Comparison of ENCODE assay signal across 18 cellular contexts in genomic region chr11:69770525-69770924, GRCh38. TPM values are rescaled to one million over a fixed set of nuclear protein-coding genes. Genes with fewer than 3 reads are reported as not detected.
DNase-seq lines count a peak whose midpoint lies in the region; TF ChIP-seq lines count a peak whose summit lies in the region.
"Had no signal": no experiment of that assay in that cellular context is flagged by ENCODE, and none has a peak within 500 bp of the region (broad histone marks: within the 10 kb centered on the region; RNA-seq: fewer than 3 reads in every experiment).

No MANE protein-coding gene starts in this region.

- H3K4ac ChIP-seq in H9 (ENCODE audit: low read depth, low read length): no peak overlapping the region

- H3K4me1 Mint-ChIP-seq in H9 (peaks cover 29 to 38% of the 10 kb centered on the region in 2 experiments), neural progenitor cell (peaks cover 5% of the 10 kb centered on the region)
- no peaks in the 10 kb centered on the region for H3K4me1 Mint-ChIP-seq in activated CD4-positive, alpha-beta memory T cell treated with anti-CD3 and anti-CD28 coated beads, Interleukin-2, amount 10 ng/mL, durations not matched to agents 7 days and 5 days

- H2BK5ac ChIP-seq in H9 (ENCODE audit: insufficient read length, low read length): no peak overlapping the region

- TF ChIP-seq CTCF in H9 (conservative IDR thresholded peaks at IDR 0.05) (peak; percentile 42; the same call in 2 of the 3 replicates), fibroblast of villous mesenchyme (IDR thresholded peaks at IDR 0.05; ENCODE audit: insufficient read depth, low read depth, low read length) (peak; percentile 6), neural progenitor cell (IDR thresholded peaks at IDR 0.05) (peak; percentile 30)

- H3K56ac ChIP-seq in H9 (ENCODE audit: insufficient read length, low read depth, low read length): no peak overlapping the region

- no peak overlapping the region for H2AK5ac ChIP-seq in H9 (ENCODE audit: insufficient read length, low read length)

- POLR2A ChIA-PET in activated CD4-positive, alpha-beta memory T cell treated with anti-CD3 and anti-CD28 coated beads, Interleukin-2, amount 10 ng/mL, durations not matched to agents 7 days and 5 days (lab: Charles Lee): no interaction called here

- H3K36me3 Mint-ChIP-seq in H9 (ENCODE audit: insufficient read depth in 1 of 3, low read depth in 3 of 3): peaks cover 0 to 5% (median 0%) of the 10 kb centered on the region in 3 experiments; a peak in 2 of 7 replicates
- no peaks in the 10 kb centered on the region for H3K36me3 Mint-ChIP-seq in neural progenitor cell
- H3K36me3 Mint-ChIP-seq in activated CD4-positive, alpha-beta memory T cell treated with anti-CD3 and anti-CD28 coated beads, Interleukin-2, amount 10 ng/mL, durations not matched to agents 7 days and 5 days (ENCODE audit: low read depth): no peaks in the 10 kb centered on the region
- H3K36me3 Mint-ChIP-seq: CD8-positive, alpha-beta T cell had no signal

- H4K20me1 ChIP-seq in H9 (ENCODE audit: control insufficient read depth, insufficient read depth, insufficient read length) (no peaks in the 10 kb centered on the region), neural progenitor cell (ENCODE audit: low read depth) (peaks cover 13% of the 10 kb centered on the region), GM23248 (ENCODE audit: insufficient read depth) (no peaks in the 10 kb centered on the region)

- H3K14ac ChIP-seq in H9 (ENCODE audit: insufficient read depth, low read length): no peak overlapping the region

- no peak overlapping the region for H3K9ac ChIP-seq in H9 (ENCODE audit: extremely low read depth, insufficient read length, low read length)
- no peak overlapping the region for H3K9ac ChIP-seq in neural progenitor cell
- no peak overlapping the region for H3K9ac ChIP-seq in GM23248
- H3K9ac ChIP-seq: BLaER1 treated with 17β-estradiol and CSF1 and Interleukin-3, amounts not matched to agents 10 nM and 100 nM; KMS-11 had no signal

- H3K18ac ChIP-seq in H9 (ENCODE audit: insufficient read length, low read depth, low read length): no peak overlapping the region

- H3K79me2 ChIP-seq in H9 (ENCODE audit: insufficient read depth, low read length) (no peaks in the 10 kb centered on the region), neural progenitor cell (ENCODE audit: low read depth) (no peaks in the 10 kb centered on the region), GM23248 (ENCODE audit: insufficient read depth) (no peaks in the 10 kb centered on the region)

- no peaks in the 10 kb centered on the region for H3K9me2 ChIP-seq in GM23248 (ENCODE audit: insufficient read depth)

- H2BK120ac ChIP-seq in H9 (ENCODE audit: low read depth, low read length, poor library complexity, severe bottlenecking): no peak overlapping the region

- H2AFZ ChIP-seq in H9 (ENCODE audit: low read length) (no peak overlapping the region), neural progenitor cell (replicated peaks) (no peak overlapping the region), GM23248 (no peak overlapping the region)
- H2AFZ ChIP-seq: PC-9 had no signal

- H3K23ac ChIP-seq in H9 (ENCODE audit: insufficient read length, low read depth, low read length): no peak overlapping the region

- H3K9me3 Mint-ChIP-seq in H9 (peaks cover 3 to 10% of the 10 kb centered on the region in 2 experiments; a peak in 2 of 5 replicates), neural progenitor cell (no peaks in the 10 kb centered on the region)
- no peaks in the 10 kb centered on the region for H3K9me3 Mint-ChIP-seq in activated CD4-positive, alpha-beta memory T cell treated with anti-CD3 and anti-CD28 coated beads, Interleukin-2, amount 10 ng/mL, durations not matched to agents 7 days and 5 days
- H3K9me3 Mint-ChIP-seq: CD8-positive, alpha-beta T cell had no signal

- CTCF ChIA-PET in activated CD4-positive, alpha-beta memory T cell treated with anti-CD3 and anti-CD28 coated beads, Interleukin-2, amount 10 ng/mL, durations not matched to agents 7 days and 5 days (lab: Charles Lee): no interaction called here

- H4K8ac ChIP-seq in H9 (replicated peaks; ENCODE audit: insufficient read length, low read depth, low read length): no peak overlapping the region

- H4K5ac ChIP-seq in H9 (ENCODE audit: insufficient read length, low read depth, low read length): no peak overlapping the region

- H3K4me2 ChIP-seq in H9 (ENCODE audit: insufficient read depth, insufficient read length, low read length) (no peak overlapping the region), neural progenitor cell (peak overlapping the region; percentile 43), GM23248 (ENCODE audit: unreplicated experiment) (no peak overlapping the region)
- H3K4me2 ChIP-seq: A549; BLaER1 treated with 17β-estradiol and CSF1 and Interleukin-3, amounts not matched to agents 10 nM and 100 nM; KMS-11; PC-9 had no signal

- H3K9me3 ChIP-seq in H9 (ENCODE audit: control insufficient read depth, low read depth, low read length) (no peaks in the 10 kb centered on the region), neural progenitor cell (ENCODE audit: low read depth) (no peaks in the 10 kb centered on the region), GM23248 (ENCODE audit: low read depth) (no peaks in the 10 kb centered on the region)
- H3K9me3 ChIP-seq: A549; BLaER1 treated with 17β-estradiol and CSF1 and Interleukin-3, amounts not matched to agents 10 nM and 100 nM had no signal

- in situ Hi-C loops in GM23248 (cut with MboI): no loop called here

- no peaks in the 10 kb centered on the region for H3K79me1 ChIP-seq in H9 (ENCODE audit: insufficient read depth, low read depth, low read length, poor library complexity, severe bottlenecking)

- no peak overlapping the region for H2BK15ac ChIP-seq in H9 (ENCODE audit: low read depth, low read length)

- no peak overlapping the region for H4K91ac ChIP-seq in H9 (ENCODE audit: insufficient read length, low read depth, low read length)

- peaks cover 4% of the 10 kb centered on the region for H3K23me2 ChIP-seq in H9 (ENCODE audit: insufficient read length, low read depth, low read length, poor library complexity, severe bottlenecking)

- H3K4me3 Mint-ChIP-seq in H9 (no peak overlapping the region), neural progenitor cell (no peak overlapping the region)
- no peak overlapping the region for H3K4me3 Mint-ChIP-seq in activated CD4-positive, alpha-beta memory T cell treated with anti-CD3 and anti-CD28 coated beads, Interleukin-2, amount 10 ng/mL, durations not matched to agents 7 days and 5 days
- H3K4me3 Mint-ChIP-seq: CD8-positive, alpha-beta T cell had no signal

- H3K4me3 ChIP-seq in fibroblast of villous mesenchyme (ENCODE audit: low read depth, low read length) (no peak overlapping the region), neural progenitor cell (no peak overlapping the region), GM23248 (no peak overlapping the region)
- H3K4me3 ChIP-seq: A549; BLaER1 treated with 17β-estradiol and CSF1 and Interleukin-3, amounts not matched to agents 10 nM and 100 nM; PC-9 had no signal

- no peak overlapping the region for H2BK20ac ChIP-seq in H9 (ENCODE audit: low read depth, low read length, poor library complexity, severe bottlenecking)

- peaks cover 40% of the 10 kb centered on the region for H3K27me3 Mint-ChIP-seq in H9 (ENCODE audit: low read depth)
- H3K27me3 Mint-ChIP-seq in neural progenitor cell (ENCODE audit: insufficient read depth, low read depth): peaks cover 41% of the 10 kb centered on the region
- peaks cover 31% of the 10 kb centered on the region for H3K27me3 Mint-ChIP-seq in activated CD4-positive, alpha-beta memory T cell treated with anti-CD3 and anti-CD28 coated beads, Interleukin-2, amount 10 ng/mL, durations not matched to agents 7 days and 5 days

- H3F3A ChIP-seq in neural progenitor cell (ENCODE audit: low read depth) (peaks cover 29% of the 10 kb centered on the region), GM23248 (ENCODE audit: insufficient read depth) (no peaks in the 10 kb centered on the region)

- H3K27ac ChIP-seq in H9 (ENCODE audit: insufficient read length, low read depth, low read length): no peak overlapping the region
- H3K27ac ChIP-seq in neural progenitor cell: no peak overlapping the region
- H3K27ac ChIP-seq in GM23248: no peak overlapping the region
- H3K27ac ChIP-seq: A549; BLaER1 treated with 17β-estradiol and CSF1 and Interleukin-3, amounts not matched to agents 10 nM and 100 nM; KMS-11; PC-9 had no signal

- H3T11ph ChIP-seq in H9 (ENCODE audit: low read length): no peak overlapping the region

- H2BK12ac ChIP-seq in H9 (ENCODE audit: insufficient read length, low read depth, low read length): no peak overlapping the region

- WGBS in H9 (ENCODE audit: extremely low coverage, insufficient read length, low lambda C conversion rate): no CpG with 5 or more reads among the region's 5 CpGs
- WGBS in GM23248 (ENCODE audit: low coverage in 1 of 2, low lambda C conversion rate in 2 of 2, missing lambda C conversion rate in 2 of 2), 2 experiments: 7 to 8% methylated on average over 5 of the region's 5 CpGs

- H3K27ac Mint-ChIP-seq in H9 (0 out of 7 replicates have a peak overlapping the region, but pooled peaks of 1 of the 3 experiments have one; percentile 79), neural progenitor cell (no peak overlapping the region)
- H3K27ac Mint-ChIP-seq in activated CD4-positive, alpha-beta memory T cell treated with anti-CD3 and anti-CD28 coated beads, Interleukin-2, amount 10 ng/mL, durations not matched to agents 7 days and 5 days: no peak overlapping the region
- H3K27ac Mint-ChIP-seq: CD8-positive, alpha-beta T cell had no signal

- H3K4me1 ChIP-seq in H9 (ENCODE audit: insufficient read depth, low read length): peaks cover 13% of the 10 kb centered on the region; the same call in 1 of the 2 replicates
- H3K4me1 ChIP-seq in neural progenitor cell: peaks cover 54% of the 10 kb centered on the region
- no peaks in the 10 kb centered on the region for H3K4me1 ChIP-seq in GM23248 (ENCODE audit: insufficient read depth)

- H3K27me3 ChIP-seq in H9 (ENCODE audit: insufficient read depth, low read length) (peaks cover 14% of the 10 kb centered on the region), neural progenitor cell (peaks cover 47% of the 10 kb centered on the region), GM23248 (replicated peaks; ENCODE audit: insufficient read depth) (peaks cover 46% of the 10 kb centered on the region)

- DNase-seq in H9: no peak
- DNase-seq in OCI-M1 (lab: John Stamatoyannopoulos, UW): peak; percentile 46
- no peak for DNase-seq in fibroblast of villous mesenchyme (ENCODE audit: low read depth)
- DNase-seq in neural progenitor cell (ENCODE audit: low spot score): peak; percentile 63
- DNase-seq in activated naive CD4-positive, alpha-beta T cell treated with anti-CD3 and anti-CD28 coated beads, Interleukin-2, amount 50 U/mL, for 16 hours: no peak
- DNase-seq in activated CD4-positive, alpha-beta memory T cell treated with anti-CD3 and anti-CD28 coated beads, Interleukin-2, amount 10 ng/mL, durations not matched to agents 7 days and 5 days: no peak
- no peak for DNase-seq in GM23248
- DNase-seq: CD8-positive, alpha-beta T cell; DMS79 treated with DMSO at 0.1 percent for 48 hours; MV-4-11; NCI-H1417 treated with DMSO at 0.1 percent for 48 hours; NCI-H187 treated with DMSO at 0.1 percent for 48 hours; NCI-H226; NCI-H524; PC-9 had no signal

- H3K36me3 ChIP-seq in neural progenitor cell (no peaks in the 10 kb centered on the region), GM23248 (ENCODE audit: low read depth) (no peaks in the 10 kb centered on the region)
- H3K36me3 ChIP-seq: BLaER1 treated with 17β-estradiol and CSF1 and Interleukin-3, amounts not matched to agents 10 nM and 100 nM had no signal

RNA-seq across cellular contexts. Expression of gene FGF4, which starts 4.6 kb away (rescaled TPM):
- total RNA-seq in H9 (2021) (0.59 and 0.68 TPM in 2 replicates), fibroblast of villous mesenchyme (not detected in 2 replicates), neural progenitor cell (ENCODE audit: low replicate concordance) (0.22 TPM in 1 of 2 replicates, not detected in the other)
- not detected for total RNA-seq in activated CD4-positive, alpha-beta memory T cell treated with anti-CD3 and anti-CD28 coated beads, Interleukin-2, amount 10 ng/mL, durations not matched to agents 7 days and 5 days
- not detected in 2 replicates for total RNA-seq in GM23248 (2014; rRNA removed; shearing (Covaris generic))
- polyA plus RNA-seq in GM23248 (2016; fragmentation: Nextera tagmentation; extraction: Ambion mirVana): not detected in 2 replicates
- total RNA-seq: CD8-positive, alpha-beta T cell; PC-9 had no signal
- polyA plus RNA-seq: A549 had no signal

RNA-seq across cellular contexts. Expression of gene FGF3, which starts 48.7 kb away (rescaled TPM):
- total RNA-seq in H9 (2021): not detected in 2 replicates
- total RNA-seq in fibroblast of villous mesenchyme: not detected in 2 replicates
- total RNA-seq in neural progenitor cell (ENCODE audit: low replicate concordance): not detected in 2 replicates
- not detected for total RNA-seq in activated CD4-positive, alpha-beta memory T cell treated with anti-CD3 and anti-CD28 coated beads, Interleukin-2, amount 10 ng/mL, durations not matched to agents 7 days and 5 days
- total RNA-seq in GM23248 (2014; rRNA removed; shearing (Covaris generic)): not detected in 2 replicates
- not detected in 2 replicates for polyA plus RNA-seq in GM23248 (2016; fragmentation: Nextera tagmentation; extraction: Ambion mirVana)
- total RNA-seq: CD8-positive, alpha-beta T cell; PC-9 had no signal
- polyA plus RNA-seq: A549 had no signal

Comparison
In these comparisons a context has a peak if more than half of its experiments do, and no peak if none do; other contexts are left out.
1. DNase-seq: peak in OCI-M1 (single experiment) and neural progenitor cell (single experiment); none in H9 (single experiment), fibroblast of villous mesenchyme (single experiment), activated naive CD4-positive, alpha-beta T cell treated with anti-CD3 and anti-CD28 coated beads, Interleukin-2, amount 50 U/mL, for 16 hours (single experiment), activated CD4-positive, alpha-beta memory T cell treated with anti-CD3 and anti-CD28 coated beads, Interleukin-2, amount 10 ng/mL, durations not matched to agents 7 days and 5 days (single experiment) and GM23248 (single experiment).
2. Peak in every context shown above with its lines, with median percentiles within 50 percentile points of each other: CTCF ChIP-seq.